In genomic region chr9:129802833-129803678, GRCh38 we compare ENCODE assay signal across 1 cellular context.
TF ChIP-seq lines count a peak whose summit lies in the region.

TOR1B (plus strand) TSS chr9:129803184; CDS start chr9:129803213, 29 bp downstream.

TF ChIP-seq in GM12878, 131 proteins besides CTCF, POLR2A, EP300 and RAD21 (continued from another document and continues in another):
- TF ChIP-seq BCLAF1 (IDR thresholded peaks at IDR 0.05), result no peak
- TF ChIP-seq ZNF274 (IDR thresholded peaks at IDR 0.05; ENCODE audit: insufficient read depth, insufficient read length), result no peak
- no peak; the same call in 1 of the 2 replicates for TF ChIP-seq ZNF384 (IDR thresholded peaks at IDR 0.05; ENCODE audit: borderline replicate concordance, low read depth, low read length)
- TF ChIP-seq KDM1A (IDR thresholded peaks at IDR 0.05; ENCODE audit: borderline replicate concordance), result no peak
- no peak for TF ChIP-seq ZBTB33 (IDR thresholded peaks at IDR 0.05)
- TF ChIP-seq ETV6 (conservative IDR thresholded peaks at IDR 0.05 in 1 of 2, IDR thresholded peaks at IDR 0.05 in 1 of 2; ENCODE audit: borderline replicate concordance in 1 of 2, low read depth in 1 of 2), result no peak
- TF ChIP-seq MTA3 (IDR thresholded peaks at IDR 0.05; ENCODE audit: borderline replicate concordance, low read length), result no peak
- no peak; the same call in 1 of the 2 replicates for TF ChIP-seq MXI1 (IDR thresholded peaks at IDR 0.05; ENCODE audit: low read depth, low read length)
- TF ChIP-seq ASH2L (IDR thresholded peaks at IDR 0.05; ENCODE audit: borderline replicate concordance, low read depth), result no peak
- TF ChIP-seq LARP7 (IDR thresholded peaks at IDR 0.05), result peak; percentile 95
- no peak for TF ChIP-seq BMI1 (IDR thresholded peaks at IDR 0.05; ENCODE audit: borderline replicate concordance)
- no peak for TF ChIP-seq ZNF622 (IDR thresholded peaks at IDR 0.05)
- no peak for TF ChIP-seq BCL3 (IDR thresholded peaks at IDR 0.05; ENCODE audit: borderline replicate concordance, insufficient read depth, low read depth, low read length, poor library complexity, severe bottlenecking)
- no peak for TF ChIP-seq TCF7 (IDR thresholded peaks at IDR 0.05; ENCODE audit: borderline replicate concordance)
- no peak for TF ChIP-seq SUPT20H (IDR thresholded peaks at IDR 0.05; ENCODE audit: borderline replicate concordance, control insufficient read depth, low read depth, low read length)
- no peak for TF ChIP-seq JUND (IDR thresholded peaks at IDR 0.05; ENCODE audit: low read depth, low read length)
- TF ChIP-seq IRF5 (IDR thresholded peaks at IDR 0.05; ENCODE audit: borderline replicate concordance), result no peak; the same call in 1 of the 2 replicates
- TF ChIP-seq WRNIP1 (IDR thresholded peaks at IDR 0.05; ENCODE audit: borderline replicate concordance, low read depth, low read length), result no peak
- 0 out of 2 replicates have a peak, but pooled peaks have one; percentile 41 for TF ChIP-seq STAT1 (conservative IDR thresholded peaks at IDR 0.05)
- TF ChIP-seq RB1 (IDR thresholded peaks at IDR 0.05; ENCODE audit: borderline replicate concordance), result peak; percentile 30; the same call in 1 of the 2 replicates
- no peak for TF ChIP-seq MEF2A (IDR thresholded peaks at IDR 0.05; ENCODE audit: insufficient read depth, low read depth, low read length)
- TF ChIP-seq EZH2 (IDR thresholded peaks at IDR 0.05; ENCODE audit: borderline replicate concordance, control insufficient read depth, low read depth, low read length), result no peak
- 0 out of 2 replicates have a peak, but pooled peaks have one; percentile 40 for TF ChIP-seq SMAD5 (IDR thresholded peaks at IDR 0.05; ENCODE audit: low read depth)
- TF ChIP-seq SMAD1 (IDR thresholded peaks at IDR 0.05; ENCODE audit: low read depth, partially characterized antibody), result no peak
- peak; percentile 76 for TF ChIP-seq SIX5 (IDR thresholded peaks at IDR 0.05; ENCODE audit: low read depth, low read length, severe bottlenecking)
- TF ChIP-seq ZNF217 (IDR thresholded peaks at IDR 0.05), result no peak
- TF ChIP-seq MEF2B (IDR thresholded peaks at IDR 0.05; ENCODE audit: partially characterized antibody, poor library complexity, severe bottlenecking), result peak; percentile 56
- peak; percentile 33; the same call in 1 of the 2 replicates for TF ChIP-seq NBN (IDR thresholded peaks at IDR 0.05)
- TF ChIP-seq SPI1 (IDR thresholded peaks at IDR 0.05; ENCODE audit: borderline replicate concordance, insufficient read depth, low read depth, low read length), result peak; percentile 72
- no peak for TF ChIP-seq NFYA (IDR thresholded peaks at IDR 0.05; ENCODE audit: borderline replicate concordance, low read depth, low read length)
- TF ChIP-seq ATF7 (IDR thresholded peaks at IDR 0.05; ENCODE audit: low read depth), result no peak
- no peak for TF ChIP-seq ESRRA (IDR thresholded peaks at IDR 0.05; ENCODE audit: low read length)
- TF ChIP-seq NRF1 (conservative IDR thresholded peaks at IDR 0.05; ENCODE audit: low read depth, low read length), result no peak
- TF ChIP-seq REST (IDR thresholded peaks at IDR 0.05; ENCODE audit: low read depth, low read length), result no peak
- no peak for TF ChIP-seq CEBPB (IDR thresholded peaks at IDR 0.05; ENCODE audit: borderline replicate concordance in 1 of 2, low read depth in 2 of 2, low read length in 2 of 2)
- TF ChIP-seq RUNX3 (IDR thresholded peaks at IDR 0.05; ENCODE audit: low read length), result peak; percentile 62
- TF ChIP-seq BCL11A (IDR thresholded peaks at IDR 0.05; ENCODE audit: low read depth, low read length), result 0 out of 2 replicates have a peak, but pooled peaks have one; percentile 6
- TF ChIP-seq ZNF687 (IDR thresholded peaks at IDR 0.05), result peak; percentile 71
- TF ChIP-seq POLR2AphosphoS5 (IDR thresholded peaks at IDR 0.05; ENCODE audit: low read length), result peak; percentile 76; the same call in 1 of the 2 replicates
- 0 out of 2 replicates have a peak, but pooled peaks have one; percentile 9 for TF ChIP-seq PKNOX1 (IDR thresholded peaks at IDR 0.05)
- peak; percentile 86 for TF ChIP-seq HCFC1 (IDR thresholded peaks at IDR 0.05; ENCODE audit: low read length)
- TF ChIP-seq NFIC (IDR thresholded peaks at IDR 0.05; ENCODE audit: low read depth, low read length), result no peak
- TF ChIP-seq SIN3A (IDR thresholded peaks at IDR 0.05; ENCODE audit: low read depth, low read length), result 0 out of 2 replicates have a peak, but pooled peaks have one; percentile 11
